ENCODE assay signal across 15 cellular contexts in genomic region chr2:156511803-156512202, GRCh38.
A peak's percentile ranks its signal among the peaks of the same experiment; 100 is the strongest.
DNase-seq lines count a peak whose midpoint lies in the region; ATAC-seq and TF ChIP-seq lines count a peak whose summit lies in the region.
"Had no signal": no experiment of that assay in that cellular context is flagged by ENCODE, and none has a peak within 500 bp of the region (broad histone marks: within the 10 kb centered on the region; RNA-seq: fewer than 3 reads in every experiment).

No MANE protein-coding gene starts in this region.

- H3K9me3 Mint-ChIP-seq in nephron progenitor cell: no peaks in the 10 kb centered on the region
- H3K9me3 Mint-ChIP-seq: activated T-cell treated with anti-CD3 and anti-CD28 coated beads, Interleukin-2, amount 50 U/mL, for 4 hours; naive B cell had no signal

- peak; percentile 71 for ATAC-seq in GM19395 (IDR thresholded peaks at IDR 0.05; ENCODE audit: unreplicated experiment)
- ATAC-seq in HG02588 (IDR thresholded peaks at IDR 0.05; ENCODE audit: unreplicated experiment): peak; percentile 74
- ATAC-seq in HG03196 (IDR thresholded peaks at IDR 0.05; ENCODE audit: unreplicated experiment): peak; percentile 57
- ATAC-seq: activated T-cell treated with anti-CD3 and anti-CD28 coated beads, Interleukin-2, amount 50 U/mL, for 4 hours had no signal

- no peak overlapping the region for H3K4me3 Mint-ChIP-seq in nephron progenitor cell
- H3K4me3 Mint-ChIP-seq: activated T-cell treated with anti-CD3 and anti-CD28 coated beads, Interleukin-2, amount 50 U/mL, for 4 hours had no signal

- peaks cover 15% of the 10 kb centered on the region for H3K36me3 Mint-ChIP-seq in nephron progenitor cell (ENCODE audit: low read depth)

- TF ChIP-seq CTCF in GM12865 (IDR thresholded peaks at IDR 0.05; ENCODE audit: insufficient read depth, low read depth, low read length, missing control alignments) (no peak), nephron progenitor cell (IDR thresholded peaks at IDR 0.05) (no peak)

- DNase-seq in GM12865 (ENCODE audit: low read depth): peak; percentile 15
- DNase-seq in nephron progenitor cell: no peak
- DNase-seq in NCI-H69 (lab: John Stamatoyannopoulos, UW): no peak
- no peak for DNase-seq in NCI-H524 treated with DMSO at 0.1 percent for 48 hours (lab: John Stamatoyannopoulos, UW)
- no peak for DNase-seq in NCI-H510A treated with DMSO at 0.1 percent for 48 hours (lab: John Stamatoyannopoulos, UW)
- DNase-seq: activated CD4-positive, CD25-positive, alpha-beta regulatory T cell treated with anti-CD3 and anti-CD28 coated beads, Interleukin-2, amount 50 U/mL, for 72 hours; activated T-cell treated with anti-CD3 and anti-CD28 coated beads, Interleukin-2, amount 50 U/mL, for 4 hours; GF-D8; left lung; naive B cell; transverse colon had no signal

- H3K4me1 Mint-ChIP-seq in nephron progenitor cell: no peaks in the 10 kb centered on the region

- H3K4me3 ChIP-seq in GM12865 (ENCODE audit: low read depth, low read length): no peak overlapping the region
- H3K4me3 ChIP-seq: hepatocyte, left lung, transverse colon had no signal

- no peaks in the 10 kb centered on the region for H3K27me3 Mint-ChIP-seq in nephron progenitor cell (ENCODE audit: low read depth, poor library complexity)
- H3K27me3 Mint-ChIP-seq: naive B cell had no signal

- H3K27ac Mint-ChIP-seq in nephron progenitor cell: no peak overlapping the region
